In the genomic region with DNA sequence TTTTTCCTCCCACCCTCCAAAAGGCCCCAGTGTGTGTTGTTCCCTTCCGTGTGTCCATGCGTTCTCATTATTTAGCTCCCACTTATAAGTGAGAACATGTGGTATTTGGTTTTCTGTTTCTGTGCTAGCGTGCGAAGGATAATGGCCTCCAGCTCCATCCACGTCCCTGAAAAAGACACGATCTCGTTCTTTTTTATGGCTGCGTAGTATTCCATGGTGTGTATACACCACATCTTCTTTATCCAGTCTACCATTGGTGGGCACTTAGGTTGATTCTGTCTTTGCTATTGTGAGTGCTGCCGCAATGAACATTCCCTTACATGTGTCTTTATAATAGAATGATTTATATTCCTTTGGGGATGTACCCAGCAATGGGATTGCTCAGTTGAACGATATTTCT, we compare ENCODE assay signal across 24 cellular contexts.
"Had no signal": no experiment of that assay in that cellular context is flagged by ENCODE, and none has a peak within 500 bp of the region (broad histone marks: within the 10 kb centered on the region; RNA-seq: fewer than 3 reads in every experiment).

No MANE protein-coding gene starts in this region.

- H3K36me3 ChIP-seq: left ventricle myocardium inferior, tibial artery had no signal

- H3K79me2 ChIP-seq: hepatocyte had no signal

- H3K27ac ChIP-seq: left ventricle myocardium inferior, tibial artery had no signal

- H2AFZ ChIP-seq: hepatocyte had no signal

- DNase-seq: activated CD4-positive, alpha-beta memory T cell treated with anti-CD3 and anti-CD28 coated beads, Interleukin-2, amount 10 ng/mL, durations not matched to agents 7 days and 5 days; activated CD4-positive, alpha-beta T cell treated with anti-CD3 and anti-CD28 coated beads for 4 hours; activated CD4-positive, CD25-positive, alpha-beta regulatory T cell; activated naive CD4-positive, alpha-beta T cell treated with Interleukin-2 at 50 U/mL for 16 hours; activated naive CD8-positive, alpha-beta T cell treated with anti-CD3 and anti-CD28 coated beads for 36 hours; activated T-cell treated with anti-CD3 and anti-CD28 coated beads, Interleukin-2, amount 50 U/mL, for 24 hours; central memory CD4-positive, alpha-beta T cell; dermis blood vessel endothelial cell; effector CD8-positive, alpha-beta T cell; erythroblast; foreskin melanocyte; glutamatergic neuron; kidney glomerular epithelial cell; left ventricle myocardium inferior; naive thymus-derived CD8-positive, alpha-beta T cell; small intestine; stimulated activated CD4-positive, alpha-beta T cell treated with anti-CD3 and anti-CD28 coated beads, Interleukin-15, amount 100 ng/mL, for 24 hours; stimulated activated CD4-positive, alpha-beta T cell treated with anti-CD3 and anti-CD28 coated beads, Interleukin-2, amount 100 ng/mL, for 48 hours; stimulated activated CD8-positive, alpha-beta memory T cell treated with anti-CD3 and anti-CD28 coated beads, Interleukin-4, amount 100 ng/mL, for 48 hours; stimulated activated naive CD4-positive, alpha-beta T cell; T-helper 9 cell; tibial artery had no signal

- H3K4me2 ChIP-seq: hepatocyte had no signal

- H3K4me3 ChIP-seq: hepatocyte, left ventricle myocardium inferior, tibial artery had no signal

- H3K9me3 ChIP-seq: left ventricle myocardium inferior, tibial artery had no signal

- ATAC-seq: naive thymus-derived CD8-positive, alpha-beta T cell; sciatic nerve had no signal

- FAIRE-seq: small intestine had no signal

- H3K27me3 ChIP-seq: hepatocyte, tibial artery had no signal
